1 cellular context compared by ENCODE assay signal in genomic region chr7:20214787-20215669, GRCh38.
TF ChIP-seq lines count a peak whose summit lies in the region.

No MANE protein-coding gene starts in this region.

TF ChIP-seq in K562, 482 proteins besides CTCF, POLR2A, EP300 and RAD21 (continued from another document and continues in another):
- TF ChIP-seq AFF4 (CRISPR knock-in tag; IDR thresholded peaks at IDR 0.05) = no peak
- TF ChIP-seq USF1 (CRISPR knock-in tag; IDR thresholded peaks at IDR 0.05) = no peak
- TF ChIP-seq POU5F1 (IDR thresholded peaks at IDR 0.05; ENCODE audit: borderline replicate concordance, low read depth, low read length, partially characterized antibody) = no peak
- no peak for TF ChIP-seq PPARD (CRISPR knock-in tag; IDR thresholded peaks at IDR 0.05)
- no peak for TF ChIP-seq TSHZ1 (CRISPR knock-in tag; IDR thresholded peaks at IDR 0.05)
- no peak for TF ChIP-seq ZBTB40 (IDR thresholded peaks at IDR 0.05)
- TF ChIP-seq ZBTB40 (CRISPR knock-in tag; IDR thresholded peaks at IDR 0.05) = no peak
- TF ChIP-seq ZBED1 (IDR thresholded peaks at IDR 0.05) = no peak
- no peak for TF ChIP-seq ZNF740 (CRISPR knock-in tag; IDR thresholded peaks at IDR 0.05)
- TF ChIP-seq ZNF740 (tag; IDR thresholded peaks at IDR 0.05) = no peak
- no peak for TF ChIP-seq NCOA1 (IDR thresholded peaks at IDR 0.05; ENCODE audit: low read depth)
- TF ChIP-seq MEF2A (IDR thresholded peaks at IDR 0.05; ENCODE audit: control insufficient read depth, low read depth, low read length) = no peak
- TF ChIP-seq LEF1 (IDR thresholded peaks at IDR 0.05) = peak; percentile 13; the same call in 1 of the 2 replicates
- no peak for TF ChIP-seq ZFP1 (CRISPR knock-in tag; IDR thresholded peaks at IDR 0.05)
- TF ChIP-seq, protein P1, sequence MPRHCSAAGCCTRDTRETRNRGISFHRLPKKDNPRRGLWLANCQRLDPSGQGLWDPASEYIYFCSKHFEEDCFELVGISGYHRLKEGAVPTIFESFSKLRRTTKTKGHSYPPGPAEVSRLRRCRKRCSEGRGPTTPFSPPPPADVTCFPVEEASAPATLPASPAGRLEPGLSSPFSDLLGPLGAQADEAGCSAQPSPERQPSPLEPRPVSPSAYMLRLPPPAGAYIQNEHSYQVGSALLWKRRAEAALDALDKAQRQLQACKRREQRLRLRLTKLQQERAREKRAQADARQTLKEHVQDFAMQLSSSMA (CRISPR knock-in tag; IDR thresholded peaks at IDR 0.05) = no peak
- no peak for TF ChIP-seq FOXJ3 (CRISPR knock-in tag; IDR thresholded peaks at IDR 0.05)
- no peak for TF ChIP-seq SP2 (IDR thresholded peaks at IDR 0.05; ENCODE audit: extremely low read depth, low read depth, low read length, poor library complexity, severe bottlenecking)
- TF ChIP-seq BACH1 (tag; IDR thresholded peaks at IDR 0.05) = peak; percentile 54; the same call in 1 of the 2 replicates
- TF ChIP-seq CXXC5 (CRISPR knock-in tag; IDR thresholded peaks at IDR 0.05) = no peak
- no peak for TF ChIP-seq FOXM1 (IDR thresholded peaks at IDR 0.05; ENCODE audit: low read depth)
- no peak for TF ChIP-seq FOXM1 (CRISPR knock-in tag; IDR thresholded peaks at IDR 0.05; ENCODE audit: low read depth)
- TF ChIP-seq ZNF133 (CRISPR knock-in tag; IDR thresholded peaks at IDR 0.05) = no peak
- no peak for TF ChIP-seq ZNF224 (CRISPR knock-in tag; IDR thresholded peaks at IDR 0.05)
- TF ChIP-seq, protein P2, sequence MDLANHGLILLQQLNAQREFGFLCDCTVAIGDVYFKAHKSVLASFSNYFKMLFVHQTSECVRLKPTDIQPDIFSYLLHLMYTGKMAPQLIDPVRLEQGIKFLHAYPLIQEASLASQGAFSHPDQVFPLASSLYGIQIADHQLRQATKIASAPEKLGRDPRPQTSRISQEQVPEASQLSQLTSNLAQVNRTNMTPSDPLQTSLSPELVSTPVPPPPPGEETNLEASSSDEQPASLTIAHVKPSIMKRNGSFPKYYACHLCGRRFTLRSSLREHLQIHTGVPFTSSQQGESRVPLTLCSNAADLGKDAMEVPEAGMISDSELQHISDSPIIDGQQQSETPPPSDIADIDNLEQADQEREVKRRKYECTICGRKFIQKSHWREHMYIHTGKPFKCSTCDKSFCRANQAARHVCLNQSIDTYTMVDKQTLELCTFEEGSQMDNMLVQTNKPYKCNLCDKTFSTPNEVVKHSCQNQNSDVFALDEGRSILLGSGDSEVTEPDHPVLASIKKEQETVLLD (IDR thresholded peaks at IDR 0.05) = peak; percentile 27; the same call in 1 of the 2 replicates
- no peak for TF ChIP-seq RBM39 (optimal IDR thresholded peaks at IDR 0.05; ENCODE audit: low read depth, low read length)
- no peak for TF ChIP-seq ZNF431 (CRISPR knock-in tag; IDR thresholded peaks at IDR 0.05)
- TF ChIP-seq NKRF (IDR thresholded peaks at IDR 0.05; ENCODE audit: borderline replicate concordance) = no peak; the same call in 1 of the 2 replicates
- TF ChIP-seq TCF15 (CRISPR knock-in tag; IDR thresholded peaks at IDR 0.05) = no peak
- no peak for TF ChIP-seq ZBTB17 (CRISPR knock-in tag; IDR thresholded peaks at IDR 0.05)
- no peak for TF ChIP-seq ZFX (CRISPR knock-in tag; IDR thresholded peaks at IDR 0.05)
- no peak for TF ChIP-seq NFYB (IDR thresholded peaks at IDR 0.05; ENCODE audit: extremely low read depth, insufficient read length)
- TF ChIP-seq SMARCA4 (IDR thresholded peaks at IDR 0.05) = peak; percentile 75
- TF ChIP-seq VEZF1 (CRISPR knock-in tag; IDR thresholded peaks at IDR 0.05) = peak; percentile 15; the same call in 1 of the 2 replicates
- no peak for TF ChIP-seq KLF13 (tag; IDR thresholded peaks at IDR 0.05; ENCODE audit: borderline replicate concordance, low read depth)
